In genomic region chr16:22255335-22255734, GRCh38 we compare ENCODE assay signal across 1 cellular context.
TF ChIP-seq lines count a peak whose summit lies in the region.

No MANE protein-coding gene starts in this region.

TF ChIP-seq in K562, 482 proteins besides CTCF, POLR2A, EP300 and RAD21 (continued from another document):
- TF ChIP-seq ZBTB40 (IDR thresholded peaks at IDR 0.05) (no peak), ZBTB40 (CRISPR knock-in tag; IDR thresholded peaks at IDR 0.05) (no peak), ATF3 (IDR thresholded peaks at IDR 0.05) (peak; percentile 65), ATF3 (CRISPR knock-in tag; conservative IDR thresholded peaks at IDR 0.05) (no peak), NR4A1 (CRISPR knock-in tag; IDR thresholded peaks at IDR 0.05) (no peak), NR4A1 (tag; IDR thresholded peaks at IDR 0.05) (no peak), RBM25 (IDR thresholded peaks at IDR 0.05; ENCODE audit: low read depth, low read length, severe bottlenecking) (peak; percentile 15), SAFB (IDR thresholded peaks at IDR 0.05; ENCODE audit: borderline replicate concordance, low read depth, low read length) (no peak), RAD51 (IDR thresholded peaks at IDR 0.05; ENCODE audit: borderline replicate concordance, low read depth) (peak; percentile 68), ATF7 (IDR thresholded peaks at IDR 0.05) (no peak), EWSR1 (IDR thresholded peaks at IDR 0.05; ENCODE audit: borderline replicate concordance, low read depth, partially characterized antibody) (no peak), SETDB1 (IDR thresholded peaks at IDR 0.05; ENCODE audit: low read length) (no peak), EP400 (IDR thresholded peaks at IDR 0.05) (no peak)
TF ChIP-seq in K562: peak in this region for 13.
